ENCODE assay signal across 1 cellular context in the genomic region with DNA sequence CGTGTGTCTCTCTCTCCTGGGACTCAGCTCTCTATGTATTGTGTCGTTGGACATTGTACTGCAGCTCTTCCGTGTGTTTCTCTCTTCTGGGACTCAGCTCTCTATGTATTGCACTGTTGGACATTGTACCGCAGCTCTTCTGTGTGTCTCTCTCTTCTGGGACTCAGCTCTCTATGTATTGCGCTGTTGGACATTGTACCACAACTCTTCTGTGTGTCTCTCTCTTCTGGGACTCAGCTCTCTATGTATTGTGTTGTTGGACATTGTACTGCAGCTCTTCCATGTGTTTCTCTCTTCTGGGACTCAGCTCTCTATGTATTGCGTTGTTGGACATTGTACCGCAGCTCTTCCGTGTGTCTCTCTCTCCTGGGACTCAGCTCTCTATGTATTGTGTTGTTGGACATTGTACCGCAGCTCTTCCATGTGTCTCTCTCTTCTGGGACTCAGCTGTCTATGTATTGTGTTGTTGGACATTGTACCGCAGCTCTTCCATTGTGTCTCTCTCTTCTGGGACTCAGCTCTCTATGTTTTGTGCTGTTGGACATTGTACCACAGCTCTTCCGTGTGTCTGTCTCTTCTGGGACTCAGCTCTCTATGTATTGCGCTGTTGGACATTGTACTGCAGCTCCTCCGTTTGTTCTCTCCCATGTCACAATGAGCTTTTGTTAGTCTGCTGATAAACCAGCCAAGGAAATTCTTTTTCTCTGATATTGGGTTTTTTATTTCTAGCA.
TF ChIP-seq lines count a peak whose summit lies in the region.

No MANE protein-coding gene starts in this region.

TF ChIP-seq in HepG2, 621 proteins besides CTCF, POLR2A, EP300 and RAD21 (continued from another document):
- TF ChIP-seq, protein P1, sequence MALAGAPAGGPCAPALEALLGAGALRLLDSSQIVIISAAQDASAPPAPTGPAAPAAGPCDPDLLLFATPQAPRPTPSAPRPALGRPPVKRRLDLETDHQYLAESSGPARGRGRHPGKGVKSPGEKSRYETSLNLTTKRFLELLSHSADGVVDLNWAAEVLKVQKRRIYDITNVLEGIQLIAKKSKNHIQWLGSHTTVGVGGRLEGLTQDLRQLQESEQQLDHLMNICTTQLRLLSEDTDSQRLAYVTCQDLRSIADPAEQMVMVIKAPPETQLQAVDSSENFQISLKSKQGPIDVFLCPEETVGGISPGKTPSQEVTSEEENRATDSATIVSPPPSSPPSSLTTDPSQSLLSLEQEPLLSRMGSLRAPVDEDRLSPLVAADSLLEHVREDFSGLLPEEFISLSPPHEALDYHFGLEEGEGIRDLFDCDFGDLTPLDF (CRISPR knock-in tag; IDR thresholded peaks at IDR 0.05), result no peak
TF ChIP-seq in HepG2: peak in this region for 170.
